27 cellular contexts compared by ENCODE assay signal in genomic region chr11:88529426-88529825, GRCh38.
"Had no signal": no experiment of that assay in that cellular context is flagged by ENCODE, and none has a peak within 500 bp of the region (broad histone marks: within the 10 kb centered on the region; RNA-seq: fewer than 3 reads in every experiment).

No MANE protein-coding gene starts in this region.

- H3K36me3 ChIP-seq: neural progenitor cell, ovary, right lobe of liver, sigmoid colon, stomach, thoracic aorta, thyroid gland, tibial nerve, upper lobe of left lung, vagina had no signal

- H3K27me3 ChIP-seq: neural progenitor cell, ovary, right lobe of liver, sigmoid colon, stomach, thyroid gland, tibial nerve, upper lobe of left lung, vagina had no signal

- H3K4me1 Mint-ChIP-seq: neural progenitor cell; stimulated activated naive B cell treated with anti-CD40 and anti-IgM and Interleukin-4, amounts not matched to agents 10 μg/mL and 1 μg/mL and 100 μg/mL, for 72 hours had no signal

- H3K4me3 Mint-ChIP-seq: natural killer cell treated with Interleukin-12 subunit alpha and Interleukin-12 subunit beta and Interleukin-15 and Interleukin-18, amount 100 ng/mL, for 72 hours; neural progenitor cell; stimulated activated effector memory CD8-positive, alpha-beta T cell treated with anti-CD3 and anti-CD28 coated beads, Interleukin-12 subunit alpha, Interleukin-12 subunit beta, amount 100 ng/mL, for 72 hours; stimulated activated naive B cell treated with anti-CD40 and anti-IgM and Interleukin-4, amounts not matched to agents 10 μg/mL and 1 μg/mL and 100 μg/mL, for 72 hours; stimulated activated naive CD8-positive, alpha-beta T cell treated with anti-CD3 and anti-CD28 coated beads, Interleukin-15, Interleukin-2, amounts not matched to agents 100 ng/mL and 50 ng/mL, for 24 hours had no signal

- H3K27ac Mint-ChIP-seq: natural killer cell treated with Interleukin-12 subunit alpha and Interleukin-12 subunit beta and Interleukin-15 and Interleukin-18, amount 100 ng/mL, for 72 hours; neural progenitor cell; progenitor cell of endocrine pancreas; stimulated activated effector memory CD8-positive, alpha-beta T cell treated with anti-CD3 and anti-CD28 coated beads, Interleukin-12 subunit alpha, Interleukin-12 subunit beta, amount 100 ng/mL, for 72 hours; stimulated activated naive B cell treated with anti-CD40 and anti-IgM and Interleukin-4, amounts not matched to agents 10 μg/mL and 1 μg/mL and 100 μg/mL, for 72 hours; stimulated activated naive CD8-positive, alpha-beta T cell treated with anti-CD3 and anti-CD28 coated beads, Interleukin-15, Interleukin-2, amounts not matched to agents 100 ng/mL and 50 ng/mL, for 24 hours had no signal

- H3K36me3 Mint-ChIP-seq: natural killer cell treated with Interleukin-12 subunit alpha and Interleukin-12 subunit beta and Interleukin-15 and Interleukin-18, amount 100 ng/mL, for 72 hours; neural progenitor cell; stimulated activated effector memory CD8-positive, alpha-beta T cell treated with anti-CD3 and anti-CD28 coated beads, Interleukin-12 subunit alpha, Interleukin-12 subunit beta, amount 100 ng/mL, for 72 hours; stimulated activated naive B cell treated with anti-CD40 and anti-IgM and Interleukin-4, amounts not matched to agents 10 μg/mL and 1 μg/mL and 100 μg/mL, for 72 hours had no signal

- H3K4me1 ChIP-seq: neural progenitor cell, parathyroid adenoma, psoas muscle, right lobe of liver, thyroid gland, tibial nerve, upper lobe of left lung, vagina had no signal

- H3K27ac ChIP-seq: neural progenitor cell, ovary, parathyroid adenoma, psoas muscle, right lobe of liver, sigmoid colon, stomach, thoracic aorta, thyroid gland, tibial nerve, upper lobe of left lung, vagina had no signal

- H3K9me3 ChIP-seq: ovary, psoas muscle, right lobe of liver, sigmoid colon, stomach, thoracic aorta, thyroid gland, tibial nerve, upper lobe of left lung, vagina had no signal

- H3K9me3 Mint-ChIP-seq: natural killer cell treated with Interleukin-12 subunit alpha and Interleukin-12 subunit beta and Interleukin-15 and Interleukin-18, amount 100 ng/mL, for 72 hours; neural progenitor cell; stimulated activated effector memory CD8-positive, alpha-beta T cell treated with anti-CD3 and anti-CD28 coated beads, Interleukin-12 subunit alpha, Interleukin-12 subunit beta, amount 100 ng/mL, for 72 hours; stimulated activated naive B cell treated with anti-CD40 and anti-IgM and Interleukin-4, amounts not matched to agents 10 μg/mL and 1 μg/mL and 100 μg/mL, for 72 hours; stimulated activated naive CD8-positive, alpha-beta T cell treated with anti-CD3 and anti-CD28 coated beads, Interleukin-15, Interleukin-2, amounts not matched to agents 100 ng/mL and 50 ng/mL, for 24 hours had no signal

- H3K4me3 ChIP-seq: neural progenitor cell, ovary, psoas muscle, right lobe of liver, sigmoid colon, stomach, thoracic aorta, thyroid gland, tibial nerve, upper lobe of left lung, vagina had no signal

- DNase-seq: occipital lobe; ovary; posterior cingulate gyrus; psoas muscle; right cardiac atrium; right lobe of liver; sigmoid colon; small intestine; stimulated activated CD4-positive, alpha-beta T cell treated with anti-CD3 and anti-CD28 coated beads, Interleukin-15, amount 100 ng/mL, for 24 hours; stimulated activated CD4-positive, alpha-beta T cell treated with anti-CD3 and anti-CD28 coated beads, Interleukin-2, amount 100 ng/mL, for 24 hours; stimulated activated CD4-positive, alpha-beta T cell treated with anti-CD3 and anti-CD28 coated beads, Interleukin-2, amount 100 ng/mL, for 48 hours; stimulated activated CD4-positive, alpha-beta T cell treated with anti-CD3 and anti-CD28 coated beads, Interleukin-4, amount 100 ng/mL, for 24 hours; stimulated activated naive B cell treated with anti-CD40 and anti-IgM and Interleukin-4, amounts not matched to agents 10 μg/mL and 1 μg/mL and 100 μg/mL, for 72 hours; stimulated activated naive CD4-positive, alpha-beta T cell treated with Interleukin-2 at 50 U/mL for 16 hours; stomach; thyroid gland; trophoblast cell; upper lobe of left lung had no signal

- ATAC-seq: natural killer cell treated with Interleukin-12 subunit alpha and Interleukin-12 subunit beta and Interleukin-15 and Interleukin-18, amount 100 ng/mL, for 72 hours; psoas muscle; right cardiac atrium; right lobe of liver; stimulated activated effector memory CD8-positive, alpha-beta T cell treated with anti-CD3 and anti-CD28 coated beads, Interleukin-12 subunit alpha, Interleukin-12 subunit beta, amount 100 ng/mL, for 72 hours; stimulated activated naive B cell treated with anti-CD40 and anti-IgM and Interleukin-4, amounts not matched to agents 10 μg/mL and 1 μg/mL and 100 μg/mL, for 72 hours had no signal
